16 cellular contexts compared by ENCODE assay signal in genomic region chr7:22990588-22990949, GRCh38. TPM values are rescaled to one million over a fixed set of nuclear protein-coding genes. Genes with fewer than 3 reads are reported as not detected.
DNase-seq lines count a peak whose midpoint lies in the region; ATAC-seq and TF ChIP-seq lines count a peak whose summit lies in the region.
"Had no signal": no experiment of that assay in that cellular context is flagged by ENCODE, and none has a peak within 500 bp of the region (broad histone marks: within the 10 kb centered on the region; RNA-seq: fewer than 3 reads in every experiment).

No MANE protein-coding gene starts in this region.

- no peak overlapping the region for H2BK12ac ChIP-seq in neuronal stem cell (ENCODE audit: low read length)

- no peak overlapping the region for H2AFZ ChIP-seq in neuronal stem cell (ENCODE audit: low read length)

- WGBS in neuronal stem cell (ENCODE audit: extremely low coverage in 2 of 2, insufficient read length in 2 of 2, insufficient replicate concordance in 1 of 2), 2 donors, result no CpG with 5 or more reads among the region's 1 CpG

- no peak overlapping the region for H3K4ac ChIP-seq in neuronal stem cell (ENCODE audit: low read length)

- no peak overlapping the region for H3K27ac Mint-ChIP-seq in glutamatergic neuron (ENCODE audit: unreplicated experiment)
- H3K27ac Mint-ChIP-seq: T-helper 2 cell treated with Interferon-gamma antibody and Interleukin-4, amounts not matched to agents 5 μg/mL and 100 μg/mL, for 36 hours had no signal

- no peak overlapping the region for H3K9ac ChIP-seq in neuronal stem cell (ENCODE audit: low read depth, low read length, poor library complexity)

- no peak for TF ChIP-seq CTCF in glutamatergic neuron (IDR thresholded peaks at IDR 0.05; ENCODE audit: partially characterized antibody, unreplicated experiment)

- no peak overlapping the region for H3K4me3 ChIP-seq in neuronal stem cell (ENCODE audit: low read length in 2 of 2)

- H3K27me3 Mint-ChIP-seq in glutamatergic neuron (ENCODE audit: unreplicated experiment), result peaks cover 2% of the 10 kb centered on the region
- H3K27me3 Mint-ChIP-seq: CD4-positive, CD25-positive, alpha-beta regulatory T cell; central memory CD8-positive, alpha-beta T cell; stimulated activated naive CD8-positive, alpha-beta T cell treated with anti-CD3 and anti-CD28 coated beads, Interleukin-15, amount 100 ng/mL, for 72 hours had no signal

- no peak overlapping the region for H2BK120ac ChIP-seq in neuronal stem cell (ENCODE audit: low read depth, low read length)

- no peak overlapping the region for H3K14ac ChIP-seq in neuronal stem cell (ENCODE audit: low read length)

- no peak overlapping the region for H3K27ac ChIP-seq in neuronal stem cell (replicated peaks; ENCODE audit: low read length)

- peaks cover 3% of the 10 kb centered on the region for H3K9me3 Mint-ChIP-seq in glutamatergic neuron (ENCODE audit: unreplicated experiment)
- H3K9me3 Mint-ChIP-seq: activated T-helper 2 cell treated with anti-CD3 and anti-CD28 coated beads, Interferon-gamma antibody, Interleukin-2, Interleukin-4, amounts not matched to agents 10 μg/mL and 5 μg/mL and 100 μg/mL, durations not matched to agents 14 hours and 24 hours and 36 hours; CD4-positive, CD25-positive, alpha-beta regulatory T cell; central memory CD8-positive, alpha-beta T cell; stimulated activated naive CD8-positive, alpha-beta T cell treated with anti-CD3 and anti-CD28 coated beads, Interleukin-15, amount 100 ng/mL, for 72 hours; T-helper 2 cell treated with Interferon-gamma antibody and Interleukin-4, amounts not matched to agents 5 μg/mL and 100 μg/mL, for 36 hours had no signal

- no peaks in the 10 kb centered on the region for H3K36me3 Mint-ChIP-seq in glutamatergic neuron (ENCODE audit: unreplicated experiment)

- no peak overlapping the region for H2BK5ac ChIP-seq in neuronal stem cell (ENCODE audit: low read length)

- H4K91ac ChIP-seq in neuronal stem cell (ENCODE audit: low read depth, low read length, poor library complexity), result no peak overlapping the region

- H3K4me3 Mint-ChIP-seq in glutamatergic neuron (ENCODE audit: unreplicated experiment), result no peak overlapping the region
- H3K4me3 Mint-ChIP-seq: CD4-positive, CD25-positive, alpha-beta regulatory T cell; central memory CD8-positive, alpha-beta T cell; stimulated activated naive CD8-positive, alpha-beta T cell treated with anti-CD3 and anti-CD28 coated beads, Interleukin-15, amount 100 ng/mL, for 72 hours; T-helper 2 cell treated with Interferon-gamma antibody and Interleukin-4, amounts not matched to agents 5 μg/mL and 100 μg/mL, for 36 hours had no signal

- no peak overlapping the region for H2AK5ac ChIP-seq in neuronal stem cell (ENCODE audit: low read depth, low read length)

- H2BK15ac ChIP-seq in neuronal stem cell (ENCODE audit: low read length), result no peak overlapping the region

- peaks cover 23% of the 10 kb centered on the region for H3K4me1 Mint-ChIP-seq in glutamatergic neuron (ENCODE audit: low read depth, unreplicated experiment)

- H3K18ac ChIP-seq in neuronal stem cell (ENCODE audit: low read length), result no peak overlapping the region

- no peaks in the 10 kb centered on the region for H3K79me1 ChIP-seq in neuronal stem cell (ENCODE audit: low read depth, low read length)

- H3K36me3 ChIP-seq in neuronal stem cell (replicated peaks in 1 of 2; ENCODE audit: control insufficient read depth in 2 of 2, insufficient read depth in 2 of 2, low read length in 2 of 2), result peaks cover 0 to 7% of the 10 kb centered on the region in 2 donors

- no peak overlapping the region for H4K8ac ChIP-seq in neuronal stem cell (ENCODE audit: low read depth, low read length)

- H3K4me1 ChIP-seq in neuronal stem cell (ENCODE audit: control insufficient read depth in 2 of 2, insufficient read depth in 1 of 2, low read depth in 1 of 2, low read length in 2 of 2), result no peaks in the 10 kb centered on the region

- H3K23ac ChIP-seq in neuronal stem cell (ENCODE audit: low read depth, low read length, poor library complexity), result no peak overlapping the region

- no peaks in the 10 kb centered on the region for H3K27me3 ChIP-seq in neuronal stem cell (ENCODE audit: control insufficient read depth in 3 of 3, insufficient read depth in 3 of 3, low read depth in 1 of 3, low read length in 3 of 3)

- no peak for ATAC-seq in HG02610 (IDR thresholded peaks at IDR 0.05; ENCODE audit: unreplicated experiment)
- ATAC-seq: Panc1; stimulated activated naive CD8-positive, alpha-beta T cell treated with anti-CD3 and anti-CD28 coated beads, Interleukin-15, amount 100 ng/mL, for 72 hours had no signal

- DNase-seq in GM04504 (ENCODE audit: low read depth) (peak; percentile 35), NAMALWA (ENCODE audit: low spot score) (peak; percentile 50), dedifferentiated amniotic fluid mesenchymal stem cell (ENCODE audit: extremely low spot score) (peak; percentile 35), non-pigmented ciliary epithelial cell (ENCODE audit: low read depth) (peak; percentile 34), neuronal stem cell (ENCODE audit: low spot score) (no peak), DMS79 treated with DMSO at 0.1 percent for 48 hours (lab: John Stamatoyannopoulos, UW) (no peak), glutamatergic neuron (no peak)
- DNase-seq: activated CD4-positive, alpha-beta T cell treated with anti-CD3 and anti-CD28 coated beads, Interleukin-2, amount 50 U/mL, for 48 hours; CD4-positive, CD25-positive, alpha-beta regulatory T cell; GF-D8; stimulated activated naive CD8-positive, alpha-beta T cell treated with anti-CD3 and anti-CD28 coated beads, Interleukin-15, amount 100 ng/mL, for 72 hours had no signal

- H3K4me2 ChIP-seq in neuronal stem cell (ENCODE audit: insufficient read depth, low read length, poor library complexity, severe bottlenecking), result no peak overlapping the region

- no peaks in the 10 kb centered on the region for H3K9me3 ChIP-seq in neuronal stem cell (replicated peaks in 1 of 2; ENCODE audit: control insufficient read depth in 2 of 2, insufficient read depth in 1 of 2, low read depth in 1 of 2, low read length in 2 of 2)

RNA-seq across cellular contexts. Expression of gene HYCC1, which starts 23.4 kb away (rescaled TPM):
- polyA plus RNA-seq in neuronal stem cell (2013, experiment 1 of 2), result 52.6 TPM
- 56.2 TPM for polyA plus RNA-seq in neuronal stem cell (2013, experiment 2 of 2)
- 131 TPM for total RNA-seq in glutamatergic neuron (ENCODE audit: unreplicated experiment)

Comparison
In these comparisons a context has a peak if more than half of its experiments do, and no peak if none do; other contexts are left out.
1. DNase-seq: peak in GM04504 (single experiment), NAMALWA (single experiment), dedifferentiated amniotic fluid mesenchymal stem cell (single experiment) and non-pigmented ciliary epithelial cell (single experiment); none in neuronal stem cell (single experiment), DMS79 treated with DMSO at 0.1 percent for 48 hours (single experiment) and glutamatergic neuron (single experiment).